In the genomic region with DNA sequence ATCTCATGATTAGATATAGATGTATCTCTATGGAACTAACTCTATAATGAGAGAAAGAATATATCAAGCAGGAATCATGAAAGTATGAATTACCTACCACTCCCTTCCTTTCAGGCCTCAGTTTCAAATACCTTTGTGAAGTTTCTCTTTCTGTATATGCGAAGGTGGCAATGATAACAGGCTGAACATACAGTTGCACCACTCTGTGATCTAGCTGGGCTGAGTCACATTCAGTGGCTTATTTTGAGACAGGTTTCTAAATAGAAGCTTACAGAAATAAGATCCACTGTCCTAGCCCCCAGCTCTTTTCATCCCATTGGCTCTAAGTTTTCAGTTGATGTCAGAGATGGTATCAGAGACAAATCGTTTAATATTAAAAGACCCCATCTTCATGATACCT, we compare ENCODE assay signal across 22 cellular contexts.
DNase-seq lines count a peak whose midpoint lies in the region; ATAC-seq and TF ChIP-seq lines count a peak whose summit lies in the region.
"Had no signal": no experiment of that assay in that cellular context is flagged by ENCODE, and none has a peak within 500 bp of the region (broad histone marks: within the 10 kb centered on the region; RNA-seq: fewer than 3 reads in every experiment).

No MANE protein-coding gene starts in this region.

- H3K9me3 ChIP-seq in IMR-90 (ENCODE audit: control insufficient read depth, insufficient read depth, low read length) (no peaks in the 10 kb centered on the region), OCI-LY3 (ENCODE audit: insufficient read depth, low read length) (no peaks in the 10 kb centered on the region; the same call in 1 of the 2 replicates)
- H3K9me3 ChIP-seq: BLaER1 treated with 17β-estradiol and CSF1 and Interleukin-3, amounts not matched to agents 10 nM and 100 nM; Caco-2; Peyer's patch had no signal

- no peak for ATAC-seq in IMR-90 (ENCODE audit: low read depth)
- ATAC-seq in GM18868 (IDR thresholded peaks at IDR 0.05; ENCODE audit: unreplicated experiment): no peak
- ATAC-seq: Right ventricle myocardium inferior had no signal

- H3K4me1 ChIP-seq in IMR-90 (ENCODE audit: control insufficient read depth, insufficient read depth, low read length) (peaks cover 13% of the 10 kb centered on the region; the same call in 1 of the 2 replicates), OCI-LY3 (ENCODE audit: low read length) (no peaks in the 10 kb centered on the region)
- H3K4me1 ChIP-seq: BLaER1 treated with 17β-estradiol and CSF1 and Interleukin-3, amounts not matched to agents 10 nM and 100 nM; Caco-2; Peyer's patch had no signal

- H3K79me1 ChIP-seq in IMR-90 (ENCODE audit: low read depth in 1 of 2, low read length in 2 of 2): no peaks in the 10 kb centered on the region

- H3K9me3 Mint-ChIP-seq in type B pancreatic cell: no peaks in the 10 kb centered on the region

- H2BK5ac ChIP-seq in IMR-90 (ENCODE audit: low read depth, low read length, poor library complexity, severe bottlenecking): peak overlapping the region; percentile 79

- TF ChIP-seq RAD21 in IMR-90 (IDR thresholded peaks at IDR 0.05; ENCODE audit: low read length): no peak

- POLR2A ChIA-PET in IMR-90 (lab: Charles Lee; ENCODE audit: unreplicated experiment): no interaction called here

- H3K4me3 Mint-ChIP-seq in type B pancreatic cell: no peak overlapping the region
- H3K4me3 Mint-ChIP-seq: CD4-positive, alpha-beta memory T cell had no signal

- H3K18ac ChIP-seq in IMR-90 (ENCODE audit: low read depth, low read length): no peak overlapping the region

- DNase-seq in IMR-90 (peak; percentile 51), choroid plexus epithelial cell (ENCODE audit: low read depth) (peak; percentile 39), type B pancreatic cell (ENCODE audit: extremely low spot score, unreplicated experiment) (no peak), GM19238 (ENCODE audit: insufficient read length, low spot score) (no peak)
- no peak for DNase-seq in activated CD4-positive, alpha-beta T cell treated with anti-CD3 and anti-CD28 coated beads for 1 hour
- DNase-seq: ACHN; Caco-2; CD4-positive, alpha-beta memory T cell; DMS 273 treated with DMSO at 0.1 percent for 48 hours; NCI-H1092 treated with DMSO at 0.1 percent for 48 hours; NCI-H1436 treated with DMSO at 0.1 percent for 48 hours; NCI-H1930; NCI-H2227 treated with DMSO at 0.1 percent for 48 hours; NCI-H510A treated with DMSO at 0.1 percent for 48 hours; NCI-H748 treated with DMSO at 0.1 percent for 48 hours; NK-92 treated with Interleukin-12 subunit alpha and Interleukin-12 subunit beta, amount 100 ng/mL, for 24 hours; Peyer's patch; SW 1271 had no signal

- H3K27me3 ChIP-seq in IMR-90 (ENCODE audit: control insufficient read depth, insufficient read depth, low read length) (no peaks in the 10 kb centered on the region), OCI-LY3 (ENCODE audit: low read depth, low read length) (no peaks in the 10 kb centered on the region)
- H3K27me3 ChIP-seq: BLaER1 treated with 17β-estradiol and CSF1 and Interleukin-3, amounts not matched to agents 10 nM and 100 nM; Peyer's patch had no signal

- H4K91ac ChIP-seq in IMR-90 (ENCODE audit: insufficient read depth, low read depth, low read length): no peak overlapping the region

- peak overlapping the region; percentile 89 for H2BK20ac ChIP-seq in IMR-90 (ENCODE audit: low read depth, low read length)

- peak overlapping the region; percentile 43; the same call in 1 of the 2 replicates for H3K4ac ChIP-seq in IMR-90 (ENCODE audit: low read depth, low read length)

- H3K4me1 Mint-ChIP-seq in type B pancreatic cell (ENCODE audit: unreplicated experiment): no peaks in the 10 kb centered on the region
- H3K4me1 Mint-ChIP-seq: CD4-positive, alpha-beta memory T cell had no signal

- no peak for TF ChIP-seq CTCF in IMR-90 (conservative IDR thresholded peaks at IDR 0.05; ENCODE audit: low read depth, low read length)
- no peak for TF ChIP-seq CTCF in OCI-LY3 (IDR thresholded peaks at IDR 0.05; ENCODE audit: low read depth, low read length)
- TF ChIP-seq CTCF in choroid plexus epithelial cell (conservative IDR thresholded peaks at IDR 0.05; ENCODE audit: low read depth, low read length): no peak
- no peak for TF ChIP-seq CTCF in type B pancreatic cell (conservative IDR thresholded peaks at IDR 0.05)

- H2BK15ac ChIP-seq in IMR-90 (ENCODE audit: low read depth, low read length): no peak overlapping the region; the same call in 2 of the 3 replicates

- H2AFZ ChIP-seq in IMR-90 (replicated peaks; ENCODE audit: low read length, poor library complexity): no peak overlapping the region
- H2AFZ ChIP-seq in OCI-LY3 (ENCODE audit: low read depth, low read length): 0 out of 2 replicates have a peak overlapping the region, but pooled peaks have one; percentile 24

- no peak overlapping the region for H3K4me2 ChIP-seq in IMR-90 (ENCODE audit: low read depth, low read length)
- H3K4me2 ChIP-seq in OCI-LY3 (ENCODE audit: low read length): no peak overlapping the region
- H3K4me2 ChIP-seq: BLaER1 treated with 17β-estradiol and CSF1 and Interleukin-3, amounts not matched to agents 10 nM and 100 nM had no signal

- no peaks in the 10 kb centered on the region for H3K79me2 ChIP-seq in OCI-LY3 (ENCODE audit: low read length)

- CTCF ChIA-PET in IMR-90 (lab: Yijun Ruan, JAX): no interaction called here

- H4K20me1 ChIP-seq in IMR-90 (ENCODE audit: insufficient read depth, low read length): no peaks in the 10 kb centered on the region
- no peaks in the 10 kb centered on the region for H4K20me1 ChIP-seq in OCI-LY3 (ENCODE audit: insufficient read depth, low read length)
- H4K20me1 ChIP-seq: BLaER1 treated with 17β-estradiol and CSF1 and Interleukin-3, amounts not matched to agents 10 nM and 100 nM had no signal

- H3K27me3 Mint-ChIP-seq in type B pancreatic cell: no peaks in the 10 kb centered on the region
- H3K27me3 Mint-ChIP-seq: CD4-positive, alpha-beta memory T cell had no signal

- no peak overlapping the region for H2AK5ac ChIP-seq in IMR-90 (ENCODE audit: low read depth, low read length)

- intact Hi-C loops in IMR-90 (cut with micrococcal nuclease): no loop called here

- dilution Hi-C loops in IMR-90 (cut with HindIII; ENCODE audit: low sequenced_read_pairs, unreplicated experiment): no loop called here

- H3K23ac ChIP-seq in IMR-90 (ENCODE audit: low read depth, low read length): no peak overlapping the region

- H3K27ac Mint-ChIP-seq in type B pancreatic cell: peak overlapping the region; percentile 24
- H3K27ac Mint-ChIP-seq: CD4-positive, alpha-beta memory T cell had no signal

- peak overlapping the region in 1 of 2 experiments; percentile 72; a peak in 1 of 4 replicates for H4K8ac ChIP-seq in IMR-90 (ENCODE audit: low read depth in 2 of 2, low read length in 2 of 2)

- peaks cover 2% of the 10 kb centered on the region; the same call in 1 of the 2 replicates for H3K9me1 ChIP-seq in IMR-90 (ENCODE audit: insufficient read depth, low read length)

- H3K36me3 ChIP-seq in IMR-90 (ENCODE audit: control insufficient read depth, insufficient read depth, low read length) (no peaks in the 10 kb centered on the region), OCI-LY3 (replicated peaks; ENCODE audit: low read depth, low read length) (no peaks in the 10 kb centered on the region)
- H3K36me3 ChIP-seq: BLaER1 treated with 17β-estradiol and CSF1 and Interleukin-3, amounts not matched to agents 10 nM and 100 nM; Peyer's patch had no signal

- no peak overlapping the region for H3K9ac ChIP-seq in IMR-90 (ENCODE audit: low read depth, low read length)
- no peak overlapping the region for H3K9ac ChIP-seq in OCI-LY3 (ENCODE audit: low read length)
- H3K9ac ChIP-seq: BLaER1 treated with 17β-estradiol and CSF1 and Interleukin-3, amounts not matched to agents 10 nM and 100 nM had no signal

- no peak overlapping the region for H2AK9ac ChIP-seq in IMR-90 (replicated peaks; ENCODE audit: low read depth, low read length, poor library complexity)

- no peak overlapping the region for H3K14ac ChIP-seq in IMR-90 (replicated peaks; ENCODE audit: low read depth, low read length)

- TF ChIP-seq POLR2A in IMR-90 (IDR thresholded peaks at IDR 0.05; ENCODE audit: low read depth, low read length): no peak

- BruUV-seq in IMR-90 (replicated peaks; lab: Mats Ljungman, UMichigan): no TSS peak

- H3K56ac ChIP-seq in IMR-90 (ENCODE audit: extremely low read depth, insufficient read depth, low read length): no peak overlapping the region

- H4K5ac ChIP-seq in IMR-90 (ENCODE audit: low read depth, low read length): no peak overlapping the region

- H3K4me3 ChIP-seq in IMR-90 (ENCODE audit: insufficient read depth, low read depth, low read length) (no peak overlapping the region), OCI-LY3 (ENCODE audit: low read length) (no peak overlapping the region), choroid plexus epithelial cell (ENCODE audit: low read depth, low read length) (no peak overlapping the region)
- H3K4me3 ChIP-seq: BLaER1 treated with 17β-estradiol and CSF1 and Interleukin-3, amounts not matched to agents 10 nM and 100 nM; Peyer's patch had no signal

- no CpG with 5 or more reads among the region's 2 CpGs for WGBS in IMR-90 (ENCODE audit: extremely low coverage in 2 of 2, insufficient read length in 1 of 2), 2 experiments

- H3K27ac ChIP-seq in IMR-90 (ENCODE audit: insufficient read depth, low read length) (no peak overlapping the region), OCI-LY3 (ENCODE audit: low read length) (no peak overlapping the region)
- H3K27ac ChIP-seq: BLaER1 treated with 17β-estradiol and CSF1 and Interleukin-3, amounts not matched to agents 10 nM and 100 nM; Peyer's patch had no signal

- H3K36me3 Mint-ChIP-seq in type B pancreatic cell: no peaks in the 10 kb centered on the region
- H3K36me3 Mint-ChIP-seq: CD4-positive, alpha-beta memory T cell had no signal

- peak overlapping the region; percentile 48 for H2BK120ac ChIP-seq in IMR-90 (ENCODE audit: low read depth, low read length)

- in situ Hi-C loops in IMR-90 (cut with MboI; ENCODE audit: low sequenced_read_pairs): no loop called here

TF ChIP-seq in IMR-90, 13 proteins besides CTCF, POLR2A, EP300 and RAD21 (continues in another document):
- no peak for TF ChIP-seq CHD1 (IDR thresholded peaks at IDR 0.05; ENCODE audit: low read depth, low read length)
- no peak for TF ChIP-seq MAFK (IDR thresholded peaks at IDR 0.05; ENCODE audit: low read depth, low read length)
- TF ChIP-seq MAZ (IDR thresholded peaks at IDR 0.05; ENCODE audit: borderline replicate concordance, low read depth, low read length): no peak
- TF ChIP-seq, protein P1, sequence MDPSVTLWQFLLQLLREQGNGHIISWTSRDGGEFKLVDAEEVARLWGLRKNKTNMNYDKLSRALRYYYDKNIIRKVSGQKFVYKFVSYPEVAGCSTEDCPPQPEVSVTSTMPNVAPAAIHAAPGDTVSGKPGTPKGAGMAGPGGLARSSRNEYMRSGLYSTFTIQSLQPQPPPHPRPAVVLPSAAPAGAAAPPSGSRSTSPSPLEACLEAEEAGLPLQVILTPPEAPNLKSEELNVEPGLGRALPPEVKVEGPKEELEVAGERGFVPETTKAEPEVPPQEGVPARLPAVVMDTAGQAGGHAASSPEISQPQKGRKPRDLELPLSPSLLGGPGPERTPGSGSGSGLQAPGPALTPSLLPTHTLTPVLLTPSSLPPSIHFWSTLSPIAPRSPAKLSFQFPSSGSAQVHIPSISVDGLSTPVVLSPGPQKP (IDR thresholded peaks at IDR 0.05; ENCODE audit: borderline replicate concordance, low read depth, low read length): no peak
- TF ChIP-seq FOS (IDR thresholded peaks at IDR 0.05; ENCODE audit: low read depth, low read length): no peak

Comparison
In these comparisons a context has a peak if more than half of its experiments do, and no peak if none do; other contexts are left out.
1. DNase-seq: peak in IMR-90 (single experiment) and choroid plexus epithelial cell (single experiment); none in type B pancreatic cell (single experiment), GM19238 (single experiment) and activated CD4-positive, alpha-beta T cell treated with anti-CD3 and anti-CD28 coated beads for 1 hour (single experiment).